ENCODE assay signal across 1 cellular context in the genomic region with DNA sequence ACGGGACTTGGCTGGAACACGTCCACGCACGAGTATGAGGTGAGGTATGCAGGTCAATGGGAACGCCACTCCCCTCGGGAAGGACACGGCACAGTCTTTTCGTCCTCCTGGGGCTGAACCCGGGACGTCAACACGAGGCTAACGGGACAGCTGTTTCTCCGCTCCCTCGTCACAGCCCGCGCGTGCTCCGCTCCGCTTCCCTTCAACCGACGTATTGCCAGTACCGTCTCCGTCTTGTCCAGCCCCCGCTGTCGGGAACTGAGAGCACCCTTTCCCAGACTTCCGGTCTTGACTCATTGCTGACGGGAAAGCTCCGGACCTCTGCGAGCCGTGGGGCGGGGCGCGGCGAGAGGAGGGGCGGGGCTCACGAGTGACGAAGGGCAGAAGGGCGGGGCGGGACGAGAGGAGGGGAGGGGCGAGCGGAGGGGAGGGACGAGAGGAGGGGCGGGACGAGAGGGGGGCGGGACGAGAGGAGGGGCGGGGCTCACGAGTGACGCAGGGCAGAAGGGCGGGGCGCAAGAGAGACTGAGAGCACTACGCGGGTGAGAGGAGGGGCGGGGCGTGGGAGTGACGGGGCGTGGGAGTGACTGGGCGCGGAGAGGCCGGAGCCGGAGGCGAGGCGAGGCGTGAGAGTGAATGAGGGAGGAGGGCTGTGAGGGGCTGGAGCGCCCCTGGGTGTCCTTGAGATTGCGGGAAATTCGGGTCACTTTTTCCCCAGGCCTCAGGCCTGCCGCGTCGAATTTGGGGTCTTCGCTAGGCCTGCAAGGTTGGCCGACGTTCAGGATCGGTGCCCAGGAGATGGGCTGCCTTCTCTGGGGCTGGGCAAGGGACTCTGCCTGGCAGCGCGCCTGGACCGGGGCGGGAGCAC.
TF ChIP-seq lines count a peak whose summit lies in the region.

No MANE protein-coding gene starts in this region.

TF ChIP-seq in GM12878, 131 proteins besides CTCF, POLR2A, EP300 and RAD21 (continued from another document):
- TF ChIP-seq ZNF687 (IDR thresholded peaks at IDR 0.05) (peak; percentile 93), FOXK2 (IDR thresholded peaks at IDR 0.05) (0 out of 2 replicates have a peak, but pooled peaks have one; percentile 32), ZZZ3 (IDR thresholded peaks at IDR 0.05; ENCODE audit: control insufficient read depth, insufficient read length, low read depth) (no peak), MEF2A (IDR thresholded peaks at IDR 0.05; ENCODE audit: insufficient read depth, low read depth, low read length) (no peak), SMARCA5 (IDR thresholded peaks at IDR 0.05) (0 out of 2 replicates have a peak, but pooled peaks have one; percentile 45), HDAC6 (IDR thresholded peaks at IDR 0.05; ENCODE audit: unreplicated experiment) (no peak), IKZF2 (IDR thresholded peaks at IDR 0.05) (peak; percentile 88 to 91), RB1 (IDR thresholded peaks at IDR 0.05; ENCODE audit: borderline replicate concordance) (peak; percentile 50; the same call in 1 of the 2 replicates), RELA (IDR thresholded peaks at IDR 0.05; ENCODE audit: borderline replicate concordance, partially characterized antibody) (no peak), HCFC1 (IDR thresholded peaks at IDR 0.05; ENCODE audit: low read length) (0 out of 2 replicates have a peak, but pooled peaks have one; percentile 22), ELK1 (IDR thresholded peaks at IDR 0.05; ENCODE audit: low read depth, low read length) (peak; percentile 82), DPF2 (IDR thresholded peaks at IDR 0.05) (peak; percentile 49), ZNF622 (IDR thresholded peaks at IDR 0.05) (no peak), RCOR1 (conservative IDR thresholded peaks at IDR 0.05; ENCODE audit: low read depth, low read length) (no peak)
- TF ChIP-seq, protein P1, sequence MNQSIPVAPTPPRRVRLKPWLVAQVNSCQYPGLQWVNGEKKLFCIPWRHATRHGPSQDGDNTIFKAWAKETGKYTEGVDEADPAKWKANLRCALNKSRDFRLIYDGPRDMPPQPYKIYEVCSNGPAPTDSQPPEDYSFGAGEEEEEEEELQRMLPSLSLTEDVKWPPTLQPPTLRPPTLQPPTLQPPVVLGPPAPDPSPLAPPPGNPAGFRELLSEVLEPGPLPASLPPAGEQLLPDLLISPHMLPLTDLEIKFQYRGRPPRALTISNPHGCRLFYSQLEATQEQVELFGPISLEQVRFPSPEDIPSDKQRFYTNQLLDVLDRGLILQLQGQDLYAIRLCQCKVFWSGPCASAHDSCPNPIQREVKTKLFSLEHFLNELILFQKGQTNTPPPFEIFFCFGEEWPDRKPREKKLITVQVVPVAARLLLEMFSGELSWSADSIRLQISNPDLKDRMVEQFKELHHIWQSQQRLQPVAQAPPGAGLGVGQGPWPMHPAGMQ (IDR thresholded peaks at IDR 0.05; ENCODE audit: borderline replicate concordance) = no peak
- TF ChIP-seq, protein P2, sequence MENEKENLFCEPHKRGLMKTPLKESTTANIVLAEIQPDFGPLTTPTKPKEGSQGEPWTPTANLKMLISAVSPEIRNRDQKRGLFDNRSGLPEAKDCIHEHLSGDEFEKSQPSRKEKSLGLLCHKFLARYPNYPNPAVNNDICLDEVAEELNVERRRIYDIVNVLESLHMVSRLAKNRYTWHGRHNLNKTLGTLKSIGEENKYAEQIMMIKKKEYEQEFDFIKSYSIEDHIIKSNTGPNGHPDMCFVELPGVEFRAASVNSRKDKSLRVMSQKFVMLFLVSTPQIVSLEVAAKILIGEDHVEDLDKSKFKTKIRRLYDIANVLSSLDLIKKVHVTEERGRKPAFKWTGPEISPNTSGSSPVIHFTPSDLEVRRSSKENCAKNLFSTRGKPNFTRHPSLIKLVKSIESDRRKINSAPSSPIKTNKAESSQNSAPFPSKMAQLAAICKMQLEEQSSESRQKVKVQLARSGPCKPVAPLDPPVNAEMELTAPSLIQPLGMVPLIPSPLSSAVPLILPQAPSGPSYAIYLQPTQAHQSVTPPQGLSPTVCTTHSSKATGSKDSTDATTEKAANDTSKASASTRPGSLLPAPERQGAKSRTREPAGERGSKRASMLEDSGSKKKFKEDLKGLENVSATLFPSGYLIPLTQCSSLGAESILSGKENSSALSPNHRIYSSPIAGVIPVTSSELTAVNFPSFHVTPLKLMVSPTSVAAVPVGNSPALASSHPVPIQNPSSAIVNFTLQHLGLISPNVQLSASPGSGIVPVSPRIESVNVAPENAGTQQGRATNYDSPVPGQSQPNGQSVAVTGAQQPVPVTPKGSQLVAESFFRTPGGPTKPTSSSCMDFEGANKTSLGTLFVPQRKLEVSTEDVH (IDR thresholded peaks at IDR 0.05; ENCODE audit: low read depth, partially characterized antibody) = no peak
- TF ChIP-seq, protein P3, sequence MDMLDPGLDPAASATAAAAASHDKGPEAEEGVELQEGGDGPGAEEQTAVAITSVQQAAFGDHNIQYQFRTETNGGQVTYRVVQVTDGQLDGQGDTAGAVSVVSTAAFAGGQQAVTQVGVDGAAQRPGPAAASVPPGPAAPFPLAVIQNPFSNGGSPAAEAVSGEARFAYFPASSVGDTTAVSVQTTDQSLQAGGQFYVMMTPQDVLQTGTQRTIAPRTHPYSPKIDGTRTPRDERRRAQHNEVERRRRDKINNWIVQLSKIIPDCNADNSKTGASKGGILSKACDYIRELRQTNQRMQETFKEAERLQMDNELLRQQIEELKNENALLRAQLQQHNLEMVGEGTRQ (IDR thresholded peaks at IDR 0.05; ENCODE audit: borderline replicate concordance, low read depth, low read length) = no peak
TF ChIP-seq in GM12878: peak in this region for 35.
